In the genomic region with DNA sequence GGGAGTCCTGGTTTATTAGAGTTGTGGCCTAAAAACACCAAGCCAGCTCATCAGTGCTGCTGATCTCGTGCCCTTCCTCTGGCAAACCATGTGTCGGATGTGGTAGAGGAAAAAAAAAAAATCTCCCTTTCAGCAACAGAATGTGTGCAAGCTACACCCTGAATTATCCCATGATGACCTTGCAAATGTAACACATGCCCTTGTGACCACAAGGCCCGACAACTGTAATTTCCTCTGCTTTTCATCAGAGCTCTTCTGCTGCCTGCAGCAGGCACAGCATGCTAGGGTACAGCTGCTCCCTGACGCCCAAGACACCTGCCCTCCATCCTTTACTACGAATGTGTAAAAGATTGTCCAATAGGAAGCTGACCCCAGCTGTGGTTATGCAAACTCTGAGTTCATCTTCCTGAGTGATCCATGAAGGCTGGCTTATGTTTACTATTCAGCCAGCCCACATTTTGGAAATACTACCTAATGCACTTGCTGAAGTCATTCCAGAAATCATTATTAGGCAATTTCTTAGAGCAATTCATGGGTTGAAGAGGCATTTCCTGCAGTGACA, we compare ENCODE assay signal across 10 cellular contexts. TPM values are rescaled to one million over a fixed set of nuclear protein-coding genes. Genes with fewer than 3 reads are reported as not detected.
DNase-seq lines count a peak whose midpoint lies in the region; ATAC-seq, FAIRE-seq and TF ChIP-seq lines count a peak whose summit lies in the region.
"Had no signal": no experiment of that assay in that cellular context is flagged by ENCODE, and none has a peak within 500 bp of the region (broad histone marks: within the 10 kb centered on the region; RNA-seq: fewer than 3 reads in every experiment).

No MANE protein-coding gene starts in this region.

- no peaks in the 10 kb centered on the region for H3K79me2 ChIP-seq in osteoblast (ENCODE audit: insufficient read depth, low read length)

- ATAC-seq in HG03045 (IDR thresholded peaks at IDR 0.05; ENCODE audit: unreplicated experiment): no peak

- H2AFZ ChIP-seq in osteoblast (ENCODE audit: low read length): no peak overlapping the region

- no peaks in the 10 kb centered on the region for H3K9me3 ChIP-seq in osteoblast (ENCODE audit: low read depth, low read length)

- no peaks in the 10 kb centered on the region for H4K20me1 ChIP-seq in osteoblast (ENCODE audit: insufficient read depth, low read length)

- peaks cover 14% of the 10 kb centered on the region for H3K4me1 ChIP-seq in osteoblast (ENCODE audit: insufficient read depth, low read length)

- FAIRE-seq in HTR-8/SVneo (lab: Jason Lieb, UNC): no peak
- FAIRE-seq: GM12892 had no signal

- no peaks in the 10 kb centered on the region for H3K27me3 ChIP-seq in osteoblast (ENCODE audit: insufficient read depth, low read length)

- DNase-seq in GM04503 (ENCODE audit: low read depth) (peak; percentile 59), NCI-H2107 treated with DMSO at 0.1 percent for 48 hours (lab: John Stamatoyannopoulos, UW; ENCODE audit: unreplicated experiment) (peak; percentile 87), cardiac fibroblast (ENCODE audit: low read depth in 2 of 2) (peak; percentile 57 to 84), osteoblast (ENCODE audit: insufficient read length, low spot score, missing footprints) (no peak), ecto neural progenitor cell (ENCODE audit: low spot score) (no peak), NCI-H82 treated with DMSO at 0.1 percent for 48 hours (lab: John Stamatoyannopoulos, UW; ENCODE audit: unreplicated experiment) (no peak), HTR-8/SVneo (ENCODE audit: insufficient read length, low spot score) (no peak)
- DNase-seq: activated T-cell treated with anti-CD3 and anti-CD28 coated beads, Interleukin-2, amount 50 U/mL, for 1 hour had no signal

- TF ChIP-seq CTCF in cardiac fibroblast (IDR thresholded peaks at IDR 0.05; ENCODE audit: low read depth, low read length): no peak
- no peak for TF ChIP-seq CTCF in osteoblast (IDR thresholded peaks at IDR 0.05; ENCODE audit: extremely low read depth, low read depth, low read length)

- no peak overlapping the region for H3K4me3 ChIP-seq in cardiac fibroblast (replicated peaks in 1 of 2; ENCODE audit: low read depth in 2 of 2, low read length in 2 of 2)
- no peak overlapping the region for H3K4me3 ChIP-seq in osteoblast (ENCODE audit: insufficient read depth, low read length)

- H3K36me3 ChIP-seq in osteoblast (ENCODE audit: insufficient read depth, low read length): no peaks in the 10 kb centered on the region

- H3K27ac ChIP-seq in osteoblast (ENCODE audit: low read depth, low read length): peak overlapping the region; percentile 32

- H3K4me2 ChIP-seq in osteoblast (ENCODE audit: insufficient read depth, low read length): peak overlapping the region; percentile 7

RNA-seq across cellular contexts. Expression of gene BNC2, which starts 14.6 kb away (rescaled TPM):
- total RNA-seq in osteoblast: 51.3 and 53.9 TPM in 2 replicates

Comparison
In these comparisons a context has a peak if more than half of its experiments do, and no peak if none do; other contexts are left out.
1. DNase-seq: peak in GM04503 (single experiment), NCI-H2107 treated with DMSO at 0.1 percent for 48 hours (single experiment) and cardiac fibroblast (2 of 2); none in osteoblast (single experiment), ecto neural progenitor cell (single experiment), NCI-H82 treated with DMSO at 0.1 percent for 48 hours (single experiment) and HTR-8/SVneo (single experiment).